Comparison of ENCODE assay signal across 8 cellular contexts in genomic region chr4:88159137-88159725, GRCh38. TPM values are rescaled to one million over a fixed set of nuclear protein-coding genes. Genes with fewer than 3 reads are reported as not detected.
A peak's percentile ranks its signal among the peaks of the same experiment; 100 is the strongest.
DNase-seq lines count a peak whose midpoint lies in the region; ATAC-seq and TF ChIP-seq lines count a peak whose summit lies in the region.

No MANE protein-coding gene starts in this region.

- H4K20me1 ChIP-seq in fibroblast of lung (ENCODE audit: control insufficient read depth, extremely low read depth, insufficient read depth, low read length) = no peaks in the 10 kb centered on the region

- H3K36me3 ChIP-seq in GM06990 (ENCODE audit: control insufficient read depth, insufficient read depth, low read length) (no peaks in the 10 kb centered on the region), fibroblast of lung (ENCODE audit: control insufficient read depth, insufficient read depth, low read length) (no peaks in the 10 kb centered on the region), neuron (ENCODE audit: insufficient read depth, low read length) (no peaks in the 10 kb centered on the region)

- H3K9me3 ChIP-seq in fibroblast of lung (ENCODE audit: control insufficient read depth, insufficient read depth, low read depth, low read length) = no peaks in the 10 kb centered on the region
- H3K9me3 ChIP-seq in neuron (ENCODE audit: low read length) = no peaks in the 10 kb centered on the region

- H3K27ac ChIP-seq in fibroblast of lung (ENCODE audit: insufficient read depth, low read length) = peak overlapping the region; percentile 71

- no peaks in the 10 kb centered on the region for H3K79me2 ChIP-seq in fibroblast of lung (ENCODE audit: control insufficient read depth, insufficient read depth, low read length)

- peak overlapping the region; percentile 96 for H3K4me2 ChIP-seq in fibroblast of lung (ENCODE audit: extremely low read depth, insufficient read depth, low read length)

- TF ChIP-seq CTCF in GM06990 (IDR thresholded peaks at IDR 0.05; ENCODE audit: insufficient read depth, low read length, poor library complexity, severe bottlenecking) (no peak), fibroblast of lung (conservative IDR thresholded peaks at IDR 0.05 in 1 of 2, IDR thresholded peaks at IDR 0.05 in 1 of 2; ENCODE audit: low read depth in 1 of 2, low read length in 2 of 2) (no peak)

- ATAC-seq in HG02571 (IDR thresholded peaks at IDR 0.05; ENCODE audit: unreplicated experiment) = peak; percentile 21
- ATAC-seq in SK-N-SH treated with all-trans-retinoic acid at 6 μM for 48 hours = peak; percentile 76
- ATAC-seq in GM18870 (IDR thresholded peaks at IDR 0.05; ENCODE audit: unreplicated experiment) = no peak

- H3K27me3 ChIP-seq in GM06990 (replicated peaks; ENCODE audit: control insufficient read depth, insufficient read depth, low read length) = no peaks in the 10 kb centered on the region
- no peaks in the 10 kb centered on the region for H3K27me3 ChIP-seq in fibroblast of lung (ENCODE audit: control insufficient read depth, insufficient read depth, low read length)
- peaks cover 25% of the 10 kb centered on the region for H3K27me3 ChIP-seq in neuron (ENCODE audit: insufficient read depth, low read length)

- peak overlapping the region; percentile 57 for H3K4me3 ChIP-seq in GM06990 (replicated peaks; ENCODE audit: low read depth, low read length)
- H3K4me3 ChIP-seq in fibroblast of lung (replicated peaks in 1 of 4; ENCODE audit: control extremely low read depth in 1 of 4, insufficient read depth in 1 of 4, low read depth in 3 of 4, low read length in 4 of 4) = peak overlapping the region; percentile 53 to 84 (median 74)
- peak overlapping the region; percentile 51 for H3K4me3 ChIP-seq in neuron (ENCODE audit: low read length)

- H3K4me1 ChIP-seq in fibroblast of lung (ENCODE audit: control insufficient read depth, extremely low read depth, insufficient read depth, low read length) (peaks cover 2% of the 10 kb centered on the region), neuron (ENCODE audit: insufficient read depth, low read length) (peaks cover 24% of the 10 kb centered on the region)

- DNase-seq in GM06990 (ENCODE audit: extremely low read depth, insufficient read length) = no peak
- DNase-seq in fibroblast of lung (ENCODE audit: low read depth in 2 of 2) = peak in 1 of 2 donors; percentile 31
- no peak for DNase-seq in OCI-M1 (lab: John Stamatoyannopoulos, UW)
- no peak for DNase-seq in NCI-H2196 (lab: John Stamatoyannopoulos, UW; ENCODE audit: unreplicated experiment)

- peak overlapping the region; percentile 73 for H3K9ac ChIP-seq in fibroblast of lung (ENCODE audit: insufficient read depth, low read length)

- H2AFZ ChIP-seq in fibroblast of lung (ENCODE audit: low read length) = peak overlapping the region; percentile 98
- H2AFZ ChIP-seq in neuron (ENCODE audit: low read depth, low read length) = peak overlapping the region; percentile 86

TF ChIP-seq in SK-N-SH treated with all-trans-retinoic acid at 6 μM for 48 hours, 23 proteins besides CTCF, POLR2A, EP300 and RAD21:
- TF ChIP-seq GLIS3 (CRISPR knock-in tag; IDR thresholded peaks at IDR 0.05) = no peak
- no peak for TF ChIP-seq ZNF70 (CRISPR knock-in tag; IDR thresholded peaks at IDR 0.05)
- TF ChIP-seq TCF4 (CRISPR knock-in tag; IDR thresholded peaks at IDR 0.05; ENCODE audit: borderline replicate concordance) = no peak
- no peak for TF ChIP-seq CSDC2 (CRISPR knock-in tag; IDR thresholded peaks at IDR 0.05)
- TF ChIP-seq RARB (CRISPR knock-in tag; IDR thresholded peaks at IDR 0.05) = no peak
- no peak for TF ChIP-seq TOX (CRISPR knock-in tag; IDR thresholded peaks at IDR 0.05; ENCODE audit: borderline replicate concordance)
- no peak for TF ChIP-seq ZC3H10 (CRISPR knock-in tag; IDR thresholded peaks at IDR 0.05)
- TF ChIP-seq ISL1 (CRISPR knock-in tag; IDR thresholded peaks at IDR 0.05) = no peak
- TF ChIP-seq ZFP3 (CRISPR knock-in tag; IDR thresholded peaks at IDR 0.05) = no peak
- no peak for TF ChIP-seq CSRNP3 (CRISPR knock-in tag; IDR thresholded peaks at IDR 0.05)
- no peak for TF ChIP-seq ZNF565 (CRISPR knock-in tag; conservative IDR thresholded peaks at IDR 0.05; ENCODE audit: low read depth)
- TF ChIP-seq ZNF8 (CRISPR knock-in tag; IDR thresholded peaks at IDR 0.05) = no peak
- TF ChIP-seq POU6F1 (CRISPR knock-in tag; IDR thresholded peaks at IDR 0.05; ENCODE audit: borderline replicate concordance, low read depth) = no peak
- no peak for TF ChIP-seq PPARA (CRISPR knock-in tag; IDR thresholded peaks at IDR 0.05; ENCODE audit: borderline replicate concordance)
- no peak for TF ChIP-seq ZFP30 (CRISPR knock-in tag; IDR thresholded peaks at IDR 0.05)
- TF ChIP-seq CREB5 (CRISPR knock-in tag; IDR thresholded peaks at IDR 0.05; ENCODE audit: low read depth) = no peak

RNA-seq across cellular contexts. Expression of gene ABCG2, which starts 0.8 kb away (rescaled TPM):
- total RNA-seq in fibroblast of lung = 0.51 and 1.3 TPM in 2 replicates
- polyA plus RNA-seq in fibroblast of lung = 4.5 and 5.5 TPM in 2 replicates
- 2.7 and 4.1 TPM in 2 replicates for polyA plus RNA-seq in fibroblast of lung (2012)
- 2.1 and 2.2 TPM in 2 replicates for polyA minus RNA-seq in fibroblast of lung (ENCODE audit: low replicate concordance)
